Comparison of ENCODE assay signal across 1 cellular context in genomic region chr12:106197906-106198623, GRCh38.
TF ChIP-seq lines count a peak whose summit lies in the region.

No MANE protein-coding gene starts in this region.

TF ChIP-seq in IMR-90, 13 proteins besides CTCF, POLR2A, EP300 and RAD21:
- TF ChIP-seq RCOR1 (IDR thresholded peaks at IDR 0.05; ENCODE audit: insufficient replicate concordance, low read length) = no peak
- TF ChIP-seq CEBPB (IDR thresholded peaks at IDR 0.05; ENCODE audit: low read depth, low read length) = peak; percentile 23; the same call in 1 of the 2 replicates
- no peak for TF ChIP-seq MAZ (IDR thresholded peaks at IDR 0.05; ENCODE audit: borderline replicate concordance, low read depth, low read length)
- TF ChIP-seq NFE2L2 (IDR thresholded peaks at IDR 0.05; ENCODE audit: low read depth, low read length) = no peak
- no peak for TF ChIP-seq RFX5 (IDR thresholded peaks at IDR 0.05; ENCODE audit: low read depth, low read length)
